Comparison of ENCODE assay signal across 1 cellular context in the genomic region with DNA sequence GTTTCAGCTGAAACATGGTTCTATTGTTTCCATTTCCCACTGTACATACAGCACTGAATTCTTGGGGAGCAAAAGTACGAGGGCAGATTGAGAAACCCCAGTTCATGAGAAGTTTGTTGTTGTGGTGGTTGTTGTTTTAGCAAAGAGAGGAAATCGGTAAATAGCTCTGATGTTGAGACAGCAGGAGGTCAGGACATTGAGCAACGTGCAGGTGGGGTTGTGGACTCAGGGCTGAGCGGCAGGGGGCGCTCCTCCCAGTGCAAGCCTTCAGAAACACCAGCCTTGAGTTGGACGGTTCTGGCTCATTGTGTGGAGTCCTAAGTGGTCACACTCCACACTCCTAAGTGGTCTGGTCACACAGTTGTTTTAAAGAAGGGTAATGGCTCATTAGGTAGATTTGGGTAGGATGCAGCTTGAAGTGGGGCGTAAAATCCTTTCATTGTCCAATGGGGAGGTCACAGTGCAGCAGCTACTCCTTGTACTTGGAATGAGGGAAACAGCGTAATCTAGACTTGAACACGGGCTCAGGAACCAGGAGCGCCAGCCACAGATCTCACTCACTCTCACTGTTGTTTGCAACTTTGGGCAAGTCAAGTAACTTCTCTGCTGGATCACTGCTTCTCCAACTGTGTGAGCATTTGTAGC.
A peak's percentile ranks its signal among the peaks of the same experiment; 100 is the strongest.
TF ChIP-seq lines count a peak whose summit lies in the region.

No MANE protein-coding gene starts in this region.

TF ChIP-seq in HepG2, 621 proteins besides CTCF, POLR2A, EP300 and RAD21 (continued from another document and continues in another):
- no peak for TF ChIP-seq ZBTB40 (IDR thresholded peaks at IDR 0.05)
- no peak for TF ChIP-seq ZBTB40 (CRISPR knock-in tag; IDR thresholded peaks at IDR 0.05)
- TF ChIP-seq LCORL (IDR thresholded peaks at IDR 0.05), result no peak
- TF ChIP-seq LCORL (CRISPR knock-in tag; IDR thresholded peaks at IDR 0.05), result no peak
- no peak for TF ChIP-seq SMYD3 (CRISPR knock-in tag; IDR thresholded peaks at IDR 0.05)
- no peak for TF ChIP-seq POLR2G (IDR thresholded peaks at IDR 0.05; ENCODE audit: low read depth, low read length)
- no peak for TF ChIP-seq ELF1 (CRISPR knock-in tag; IDR thresholded peaks at IDR 0.05)
- no peak for TF ChIP-seq ZNF24 (IDR thresholded peaks at IDR 0.05)
- 0 out of 2 replicates have a peak, but pooled peaks have one; percentile 28 for TF ChIP-seq KDM2A (CRISPR knock-in tag; IDR thresholded peaks at IDR 0.05; ENCODE audit: borderline replicate concordance, low read depth)
- no peak for TF ChIP-seq STAT5B (CRISPR knock-in tag; IDR thresholded peaks at IDR 0.05)
- 0 out of 2 replicates have a peak, but pooled peaks have one; percentile 27 for TF ChIP-seq ZNF350 (CRISPR knock-in tag; IDR thresholded peaks at IDR 0.05; ENCODE audit: borderline replicate concordance, low read depth)
- TF ChIP-seq ZNF17 (CRISPR knock-in tag; IDR thresholded peaks at IDR 0.05), result no peak
- TF ChIP-seq NFIB (CRISPR knock-in tag; IDR thresholded peaks at IDR 0.05; ENCODE audit: borderline replicate concordance), result no peak
- TF ChIP-seq ZKSCAN1 (IDR thresholded peaks at IDR 0.05; ENCODE audit: low read length), result no peak
- TF ChIP-seq FOXP1 (IDR thresholded peaks at IDR 0.05), result peak; percentile 87
- peak; percentile 91 for TF ChIP-seq FOXP1 (CRISPR knock-in tag; IDR thresholded peaks at IDR 0.05)
- TF ChIP-seq ZNF430 (CRISPR knock-in tag; IDR thresholded peaks at IDR 0.05), result no peak
- TF ChIP-seq ZMYM2 (CRISPR knock-in tag; IDR thresholded peaks at IDR 0.05), result no peak
- TF ChIP-seq ZNF724P (CRISPR knock-in tag; IDR thresholded peaks at IDR 0.05; ENCODE audit: borderline replicate concordance), result no peak
- TF ChIP-seq ELF4 (CRISPR knock-in tag; IDR thresholded peaks at IDR 0.05; ENCODE audit: borderline replicate concordance), result no peak
- TF ChIP-seq, protein P1, sequence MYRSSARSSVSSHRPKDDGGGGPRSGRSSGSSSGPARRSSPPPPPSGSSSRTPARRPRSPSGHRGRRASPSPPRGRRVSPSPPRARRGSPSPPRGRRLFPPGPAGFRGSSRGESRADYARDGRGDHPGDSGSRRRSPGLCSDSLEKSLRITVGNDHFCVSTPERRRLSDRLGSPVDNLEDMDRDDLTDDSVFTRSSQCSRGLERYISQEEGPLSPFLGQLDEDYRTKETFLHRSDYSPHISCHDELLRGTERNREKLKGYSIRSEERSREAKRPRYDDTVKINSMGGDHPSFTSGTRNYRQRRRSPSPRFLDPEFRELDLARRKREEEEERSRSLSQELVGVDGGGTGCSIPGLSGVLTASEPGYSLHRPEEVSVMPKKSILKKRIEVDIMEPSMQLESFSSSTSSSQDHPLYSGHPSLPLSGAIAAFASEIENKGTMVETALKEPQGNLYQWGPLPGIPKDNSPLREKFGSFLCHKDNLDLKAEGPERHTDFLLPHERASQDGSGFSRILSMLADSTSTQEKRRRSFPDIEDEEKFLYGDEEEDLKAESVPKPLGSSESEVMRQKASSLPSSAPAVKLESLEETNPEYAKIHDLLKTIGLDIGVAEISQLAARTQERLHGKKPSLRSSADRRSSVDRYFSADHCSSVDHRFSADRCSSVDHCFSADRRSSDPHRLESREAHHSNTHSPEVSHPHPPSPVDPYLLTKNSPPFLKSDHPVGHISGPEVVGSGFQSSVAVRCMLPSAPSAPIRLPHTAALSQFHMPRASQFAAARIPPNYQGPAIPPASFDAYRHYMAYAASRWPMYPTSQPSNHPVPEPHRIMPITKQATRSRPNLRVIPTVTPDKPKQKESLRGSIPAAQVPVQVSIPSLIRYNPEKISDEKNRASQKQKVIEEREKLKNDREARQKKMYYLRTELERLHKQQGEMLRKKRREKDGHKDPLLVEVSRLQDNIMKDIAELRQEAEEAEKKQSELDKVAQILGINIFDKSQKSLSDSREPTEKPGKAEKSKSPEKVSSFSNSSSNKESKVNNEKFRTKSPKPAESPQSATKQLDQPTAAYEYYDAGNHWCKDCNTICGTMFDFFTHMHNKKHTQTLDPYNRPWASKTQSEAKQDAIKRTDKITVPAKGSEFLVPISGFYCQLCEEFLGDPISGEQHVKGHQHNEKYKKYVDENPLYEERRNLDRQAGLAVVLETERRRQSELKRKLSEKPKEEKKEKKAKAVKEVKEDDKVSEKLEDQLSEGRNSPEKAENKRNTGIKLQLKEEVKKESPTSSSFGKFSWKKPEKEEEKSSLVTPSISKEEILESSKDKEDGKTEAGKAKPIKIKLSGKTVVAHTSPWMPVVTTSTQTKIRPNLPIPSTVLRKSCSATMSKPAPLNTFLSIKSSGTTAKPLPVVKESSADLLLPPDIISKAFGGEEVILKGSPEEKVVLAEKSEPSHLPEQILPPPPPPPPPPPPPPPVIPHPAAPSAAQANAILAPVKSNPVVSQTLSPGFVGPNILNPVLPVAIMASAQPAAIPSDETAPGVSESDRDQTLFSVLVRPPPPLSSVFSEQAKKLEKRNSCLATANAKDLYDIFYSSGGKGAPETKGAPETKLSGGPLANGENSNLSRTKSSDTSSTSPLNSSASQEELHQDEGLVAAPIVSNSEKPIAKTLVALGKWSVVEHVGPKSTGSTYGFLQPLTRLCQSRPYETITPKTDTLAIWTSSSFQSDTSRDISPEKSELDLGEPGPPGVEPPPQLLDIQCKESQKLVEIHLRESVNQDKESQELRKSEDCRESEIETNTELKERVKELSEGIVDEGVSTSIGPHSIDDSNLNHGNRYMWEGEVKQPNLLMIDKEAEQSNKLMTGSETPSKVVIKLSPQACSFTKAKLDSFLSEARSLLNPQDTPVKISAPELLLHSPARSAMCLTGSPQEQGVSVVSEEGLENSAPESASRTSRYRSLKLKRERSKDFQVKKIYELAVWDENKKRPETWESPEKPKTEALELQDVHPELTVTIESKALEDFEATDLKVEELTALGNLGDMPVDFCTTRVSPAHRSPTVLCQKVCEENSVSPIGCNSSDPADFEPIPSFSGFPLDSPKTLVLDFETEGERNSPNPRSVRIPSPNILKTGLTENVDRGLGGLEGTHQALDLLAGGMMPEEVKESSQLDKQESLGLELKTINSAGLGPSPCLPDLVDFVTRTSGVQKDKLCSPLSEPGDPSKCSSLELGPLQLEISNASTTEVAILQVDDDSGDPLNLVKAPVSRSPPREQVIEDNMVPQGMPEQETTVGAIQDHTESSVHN (CRISPR knock-in tag; IDR thresholded peaks at IDR 0.05), result no peak
- no peak for TF ChIP-seq ZSCAN9 (CRISPR knock-in tag; IDR thresholded peaks at IDR 0.05; ENCODE audit: borderline replicate concordance)
- no peak for TF ChIP-seq TFE3 (CRISPR knock-in tag; IDR thresholded peaks at IDR 0.05)
- peak; percentile 90 for TF ChIP-seq CEBPG (CRISPR knock-in tag; IDR thresholded peaks at IDR 0.05)
- TF ChIP-seq NR2F1 (CRISPR knock-in tag; IDR thresholded peaks at IDR 0.05), result 0 out of 4 replicates have a peak, but pooled peaks of 1 of the 2 experiments have one; percentile 25
- no peak for TF ChIP-seq ZNF883 (CRISPR knock-in tag; IDR thresholded peaks at IDR 0.05; ENCODE audit: not compliant biosample characterization)
- no peak for TF ChIP-seq ZNF879 (CRISPR knock-in tag; IDR thresholded peaks at IDR 0.05)
- TF ChIP-seq CBFB (CRISPR knock-in tag; IDR thresholded peaks at IDR 0.05), result no peak
- no peak for TF ChIP-seq HOXA9 (CRISPR knock-in tag; IDR thresholded peaks at IDR 0.05; ENCODE audit: borderline replicate concordance)
- TF ChIP-seq MAF1 (CRISPR knock-in tag; IDR thresholded peaks at IDR 0.05; ENCODE audit: borderline replicate concordance), result no peak
- TF ChIP-seq SMARCC2 (IDR thresholded peaks at IDR 0.05), result no peak
- no peak for TF ChIP-seq ZSCAN25 (CRISPR knock-in tag; IDR thresholded peaks at IDR 0.05)
- no peak for TF ChIP-seq KMT2B (CRISPR knock-in tag; IDR thresholded peaks at IDR 0.05)
- no peak for TF ChIP-seq RFX5 (IDR thresholded peaks at IDR 0.05; ENCODE audit: low read depth, low read length)
- TF ChIP-seq HIVEP1 (CRISPR knock-in tag; IDR thresholded peaks at IDR 0.05), result no peak
- TF ChIP-seq CCDC6 (CRISPR knock-in tag; IDR thresholded peaks at IDR 0.05), result no peak
- no peak for TF ChIP-seq SMAD1 (CRISPR knock-in tag; IDR thresholded peaks at IDR 0.05; ENCODE audit: borderline replicate concordance, low read depth)
- TF ChIP-seq BHLHE40 (IDR thresholded peaks at IDR 0.05; ENCODE audit: low read length), result peak; percentile 5; the same call in 1 of the 2 replicates
- no peak for TF ChIP-seq ZNF550 (CRISPR knock-in tag; IDR thresholded peaks at IDR 0.05; ENCODE audit: borderline replicate concordance)
- TF ChIP-seq UBTF (CRISPR knock-in tag; IDR thresholded peaks at IDR 0.05), result 0 out of 2 replicates have a peak, but pooled peaks have one; percentile 20
- TF ChIP-seq ZNF761 (CRISPR knock-in tag; conservative IDR thresholded peaks at IDR 0.05), result no peak
- no peak for TF ChIP-seq HMGA1 (CRISPR knock-in tag; conservative IDR thresholded peaks at IDR 0.05)
- TF ChIP-seq EHMT2 (IDR thresholded peaks at IDR 0.05; ENCODE audit: borderline replicate concordance, low read depth, low read length), result no peak
- no peak for TF ChIP-seq NCOA2 (CRISPR knock-in tag; IDR thresholded peaks at IDR 0.05)
- TF ChIP-seq PITX1 (CRISPR knock-in tag; IDR thresholded peaks at IDR 0.05), result no peak
